ENCODE assay signal across 9 cellular contexts in the genomic region with DNA sequence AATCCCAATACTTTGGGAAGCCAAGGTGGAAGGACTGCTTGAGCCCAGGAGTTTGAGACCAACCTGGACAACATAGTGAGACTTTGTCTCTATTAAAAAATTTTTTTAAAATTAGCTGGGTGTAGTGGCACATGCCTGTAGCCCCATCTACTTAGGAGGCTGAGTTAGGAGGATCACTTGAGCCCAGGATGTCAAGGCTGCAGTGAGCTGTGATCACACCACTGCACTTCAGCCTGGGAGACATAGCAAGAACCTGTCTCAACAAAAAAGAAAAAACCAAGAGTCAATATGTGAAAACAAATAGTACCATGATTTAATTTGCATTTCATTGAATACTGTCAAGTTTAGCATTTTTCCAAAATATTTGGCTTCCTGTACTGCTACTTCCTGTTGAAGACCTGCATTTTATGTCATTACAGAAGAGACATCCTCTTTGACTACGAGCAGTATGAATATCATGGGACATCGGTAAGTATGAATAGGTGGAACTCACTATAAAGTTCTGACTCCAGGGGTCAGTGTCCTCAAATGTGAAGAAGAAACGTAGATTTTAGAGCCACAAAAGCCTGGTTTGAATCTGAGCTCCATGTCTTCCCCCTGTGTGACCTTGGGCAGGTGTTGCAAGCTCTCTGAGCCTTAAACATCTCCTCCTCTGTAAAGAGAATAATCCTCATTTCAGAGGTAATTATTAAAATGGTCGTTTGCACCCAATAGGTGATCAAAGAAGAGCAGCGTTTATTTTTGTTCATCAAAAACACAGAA. TPM values are rescaled to one million over a fixed set of nuclear protein-coding genes. Genes with fewer than 3 reads are reported as not detected.
DNase-seq lines count a peak whose midpoint lies in the region; ATAC-seq, FAIRE-seq and TF ChIP-seq lines count a peak whose summit lies in the region.
"Had no signal": no experiment of that assay in that cellular context is flagged by ENCODE, and none has a peak within 500 bp of the region (broad histone marks: within the 10 kb centered on the region; RNA-seq: fewer than 3 reads in every experiment).

No MANE protein-coding gene starts in this region.

- 91% methylated on average over 5 of the region's 5 CpGs for WGBS in HepG2 (ENCODE audit: low lambda C conversion rate)

- no peaks in the 10 kb centered on the region for H3K36me3 ChIP-seq in adipocyte (ENCODE audit: control insufficient read depth, insufficient read depth, low read length, severe bottlenecking)
- peaks cover 9 to 54% of the 10 kb centered on the region in 2 experiments; a peak in 4 of 5 replicates for H3K36me3 ChIP-seq in HepG2 (replicated peaks in 1 of 2; ENCODE audit: control insufficient read depth in 1 of 2, insufficient read depth in 2 of 2, low read length in 2 of 2)

- POLR2A ChIA-PET in HepG2 (lab: Yijun Ruan, JAX) = no interaction called here

- no peaks in the 10 kb centered on the region for H3K9me3 Mint-ChIP-seq in stimulated activated naive CD8-positive, alpha-beta T cell treated with anti-CD3 and anti-CD28 coated beads, Interleukin-15, amount 100 ng/mL, for 72 hours

- TF ChIP-seq POLR2A in HepG2 (IDR thresholded peaks at IDR 0.05; ENCODE audit: insufficient read depth in 1 of 2, low read depth in 2 of 2, low read length in 2 of 2) = no peak

- TF ChIP-seq CTCF in AG10803 (conservative IDR thresholded peaks at IDR 0.05; ENCODE audit: low read length) (peak; percentile 33), GM12873 (IDR thresholded peaks at IDR 0.05; ENCODE audit: insufficient read depth, low read depth, low read length, missing control alignments) (peak; percentile 14), HepG2 (CRISPR knock-in tag; IDR thresholded peaks at IDR 0.05) (0 out of 2 replicates have a peak, but pooled peaks have one; percentile 12)

- BruUV-seq in HepG2 (replicated peaks; lab: Mats Ljungman, UMichigan) = no TSS peak

- H3K27ac Mint-ChIP-seq in stimulated activated naive CD8-positive, alpha-beta T cell treated with anti-CD3 and anti-CD28 coated beads, Interleukin-15, amount 100 ng/mL, for 72 hours = peak overlapping the region in 1 of 2 donors; percentile 40

- CTCF ChIA-PET in HepG2 (lab: Yijun Ruan, JAX; ENCODE audit: low intra/inter-chr PET ratio, low total read pairs) = interaction anchor here (1.6 kb wide), 1 partner anchor 134 kb away, joined by 12 read pairs; no protein-coding TSS in a partner anchor

- no peak for TF ChIP-seq RAD21 in HepG2 (CRISPR knock-in tag; IDR thresholded peaks at IDR 0.05)

- H4K20me1 ChIP-seq in HepG2 (ENCODE audit: insufficient read depth, low read length) = no peaks in the 10 kb centered on the region

- H3K27me3 ChIP-seq in adipocyte (replicated peaks; ENCODE audit: control insufficient read depth, insufficient read depth, low read length) (no peaks in the 10 kb centered on the region), HepG2 (ENCODE audit: control insufficient read depth in 1 of 2, insufficient read depth in 2 of 2, low read length in 2 of 2) (no peaks in the 10 kb centered on the region)

- no peaks in the 10 kb centered on the region for H3K9me3 ChIP-seq in adipocyte (ENCODE audit: control insufficient read depth, low read length)
- no peaks in the 10 kb centered on the region for H3K9me3 ChIP-seq in HepG2 (ENCODE audit: low read length)

- no peak overlapping the region for H2AFZ ChIP-seq in HepG2 (ENCODE audit: low read length)

- H3K4me1 ChIP-seq in adipocyte (ENCODE audit: control insufficient read depth, insufficient read depth, low read length) (no peaks in the 10 kb centered on the region), HepG2 (ENCODE audit: insufficient read depth, low read length) (no peaks in the 10 kb centered on the region)

- in situ Hi-C loops in HepG2 (cut with HindIII; ENCODE audit: extremely low pct_ligation_motif_present, low pct_unique_long_range_greater_than_20kb) = no loop called here

- peak; percentile 39 for DNase-seq in AG10803 (ENCODE audit: low read depth)
- peak; percentile 25 for DNase-seq in adipocyte (ENCODE audit: low read depth)
- peak; percentile 32 for DNase-seq in HepG2 (ENCODE audit: low spot score)
- DNase-seq in stimulated activated naive CD8-positive, alpha-beta T cell treated with anti-CD3 and anti-CD28 coated beads, Interleukin-15, amount 100 ng/mL, for 72 hours = no peak
- DNase-seq in stimulated activated CD4-positive, alpha-beta T cell treated with anti-CD3 and anti-CD28 coated beads, Interleukin-4, amount 100 ng/mL, for 4 hours = no peak
- DNase-seq: dorsolateral prefrontal cortex had no signal

- no peak for FAIRE-seq in HepG2 (lab: Jason Lieb, UNC)

- no peaks in the 10 kb centered on the region for H3K27me3 Mint-ChIP-seq in stimulated activated naive CD8-positive, alpha-beta T cell treated with anti-CD3 and anti-CD28 coated beads, Interleukin-15, amount 100 ng/mL, for 72 hours

- H3K4me2 ChIP-seq in HepG2 (ENCODE audit: low read depth, low read length) = no peak overlapping the region

- no peak for ATAC-seq in HepG2
- no peak for ATAC-seq in HG03457 (IDR thresholded peaks at IDR 0.05; ENCODE audit: unreplicated experiment)
- no peak for ATAC-seq in stimulated activated naive CD8-positive, alpha-beta T cell treated with anti-CD3 and anti-CD28 coated beads, Interleukin-15, amount 100 ng/mL, for 72 hours
- ATAC-seq in GM21360 (IDR thresholded peaks at IDR 0.05; ENCODE audit: unreplicated experiment) = no peak

- peaks cover 15% of the 10 kb centered on the region for H3K4me1 Mint-ChIP-seq in stimulated activated naive CD8-positive, alpha-beta T cell treated with anti-CD3 and anti-CD28 coated beads, Interleukin-15, amount 100 ng/mL, for 72 hours

- intact Hi-C loops in HepG2 (cut with micrococcal nuclease; ENCODE audit: unreplicated experiment) = loop anchor here (1.0 kb wide), 1 partner anchor 135 kb away; no protein-coding TSS in a partner anchor

- H3K79me2 ChIP-seq in HepG2 (ENCODE audit: insufficient read depth, low read length) = no peaks in the 10 kb centered on the region

- H3K4me3 Mint-ChIP-seq in stimulated activated naive CD8-positive, alpha-beta T cell treated with anti-CD3 and anti-CD28 coated beads, Interleukin-15, amount 100 ng/mL, for 72 hours = no peak overlapping the region

- H3K27ac ChIP-seq in HepG2 (ENCODE audit: extremely low read length, insufficient read depth, low read length) = no peak overlapping the region
- H3K27ac ChIP-seq: dorsolateral prefrontal cortex had no signal

- TF ChIP-seq EP300 in HepG2 (IDR thresholded peaks at IDR 0.05; ENCODE audit: low read depth in 2 of 2, low read length in 2 of 2) (no peak), HepG2 (CRISPR knock-in tag; IDR thresholded peaks at IDR 0.05; ENCODE audit: borderline replicate concordance) (no peak)

- H3K4me3 ChIP-seq in AG10803 (ENCODE audit: low read length) = no peak overlapping the region
- H3K4me3 ChIP-seq in adipocyte (ENCODE audit: low read length) = no peak overlapping the region
- no peak overlapping the region for H3K4me3 ChIP-seq in HepG2 (replicated peaks in 1 of 3; ENCODE audit: insufficient read depth in 1 of 3, low read depth in 2 of 3, low read length in 3 of 3)
- H3K4me3 ChIP-seq: dorsolateral prefrontal cortex had no signal

- H3K9ac ChIP-seq in adipocyte (ENCODE audit: low read length) = no peak overlapping the region
- no peak overlapping the region for H3K9ac ChIP-seq in HepG2 (ENCODE audit: insufficient read depth, low read depth, low read length)

RNA-seq across cellular contexts. Expression of gene CDC45, which starts 16.0 kb away (rescaled TPM):
- total RNA-seq in HepG2 (2016; rRNA removed; fragmentation: Illumina TruSeq; extraction: Trizol) = 34.8 and 36.3 TPM in 2 replicates
- total RNA-seq in HepG2 (2016; cell fraction: cytosol; rRNA removed; fragmentation: Illumina TruSeq; extraction: Trizol; ENCODE audit: low read depth) = 5.0 and 6.1 TPM in 2 replicates
- 31.8 and 36.3 TPM in 2 replicates for total RNA-seq in HepG2 (2016; cell fraction: insoluble cytoplasmic fraction; rRNA removed; fragmentation: Illumina TruSeq; extraction: Trizol)
- total RNA-seq in HepG2 (2016; cell fraction: membrane; rRNA removed; fragmentation: Illumina TruSeq; extraction: Trizol) = 8.7 and 9.6 TPM in 2 replicates
- total RNA-seq in HepG2 (2016; cell fraction: nucleus; rRNA removed; fragmentation: Illumina TruSeq; extraction: Trizol) = 33.9 and 34.5 TPM in 2 replicates
- polyA plus RNA-seq in HepG2 (2011; rRNA removed) = 11.0 and 14.4 TPM in 2 replicates
- polyA plus RNA-seq in HepG2 (2011; cell fraction: cytosol; rRNA removed) = 9.7 and 11.5 TPM in 2 replicates
- 21.8 and 33.5 TPM in 2 replicates for polyA plus RNA-seq in HepG2 (2011; cell fraction: nucleus; rRNA removed)
- polyA plus RNA-seq in HepG2 (2012) = 4.7 and 9.8 TPM in 2 replicates
- 4.3 and 4.5 TPM in 2 replicates for polyA plus RNA-seq in HepG2 (2016; cell fraction: cytosol; fragmentation: Illumina TruSeq; extraction: Trizol; ENCODE audit: low read depth)
- 29.4 and 30.1 TPM in 2 replicates for polyA plus RNA-seq in HepG2 (2016; cell fraction: insoluble cytoplasmic fraction; fragmentation: Illumina TruSeq; extraction: Trizol; ENCODE audit: low read depth)
- 6.4 and 6.7 TPM in 2 replicates for polyA plus RNA-seq in HepG2 (2016; cell fraction: membrane; fragmentation: Illumina TruSeq; extraction: Trizol; ENCODE audit: low read depth)
- 69.2 and 76.1 TPM in 2 replicates for polyA plus RNA-seq in HepG2 (2016; cell fraction: nucleus; fragmentation: Illumina TruSeq; extraction: Trizol; ENCODE audit: insufficient read depth, low read depth)
- polyA minus RNA-seq in HepG2 (2011; rRNA and poly(A)+ RNA removed; ENCODE audit: low replicate concordance) = 15.8 and 70.6 TPM in 2 replicates
- 4.4 and 6.0 TPM in 2 replicates for polyA minus RNA-seq in HepG2 (2011; cell fraction: cytosol; rRNA and poly(A)+ RNA removed)
- 15.7 and 19.4 TPM in 2 replicates for polyA minus RNA-seq in HepG2 (2011; cell fraction: nucleus; rRNA and poly(A)+ RNA removed)

RNA-seq across cellular contexts. Expression of gene UFD1, which starts 16.8 kb away (rescaled TPM):
- 51.1 and 58.2 TPM in 2 replicates for total RNA-seq in HepG2 (2016; rRNA removed; fragmentation: Illumina TruSeq; extraction: Trizol)
- total RNA-seq in HepG2 (2016; cell fraction: cytosol; rRNA removed; fragmentation: Illumina TruSeq; extraction: Trizol; ENCODE audit: low read depth) = 23.2 and 32.3 TPM in 2 replicates
- 55.2 and 58.4 TPM in 2 replicates for total RNA-seq in HepG2 (2016; cell fraction: insoluble cytoplasmic fraction; rRNA removed; fragmentation: Illumina TruSeq; extraction: Trizol)
- 29.0 and 30.3 TPM in 2 replicates for total RNA-seq in HepG2 (2016; cell fraction: membrane; rRNA removed; fragmentation: Illumina TruSeq; extraction: Trizol)
- 29.6 and 37.6 TPM in 2 replicates for total RNA-seq in HepG2 (2016; cell fraction: nucleus; rRNA removed; fragmentation: Illumina TruSeq; extraction: Trizol)
- 45.0 and 47.9 TPM in 2 replicates for polyA plus RNA-seq in HepG2 (2011; rRNA removed)
- polyA plus RNA-seq in HepG2 (2011; cell fraction: cytosol; rRNA removed) = 41.5 and 49.4 TPM in 2 replicates
- 42.9 and 51.2 TPM in 2 replicates for polyA plus RNA-seq in HepG2 (2011; cell fraction: nucleus; rRNA removed)
- 29.1 and 43.9 TPM in 2 replicates for polyA plus RNA-seq in HepG2 (2012)
- 54.2 and 76.9 TPM in 2 replicates for polyA plus RNA-seq in HepG2 (2016; cell fraction: cytosol; fragmentation: Illumina TruSeq; extraction: Trizol; ENCODE audit: low read depth)
- 87.5 and 96.2 TPM in 2 replicates for polyA plus RNA-seq in HepG2 (2016; cell fraction: insoluble cytoplasmic fraction; fragmentation: Illumina TruSeq; extraction: Trizol; ENCODE audit: low read depth)
- polyA plus RNA-seq in HepG2 (2016; cell fraction: membrane; fragmentation: Illumina TruSeq; extraction: Trizol; ENCODE audit: low read depth) = 46.8 and 50.4 TPM in 2 replicates
- 73.9 and 75.5 TPM in 2 replicates for polyA plus RNA-seq in HepG2 (2016; cell fraction: nucleus; fragmentation: Illumina TruSeq; extraction: Trizol; ENCODE audit: insufficient read depth, low read depth)
- polyA minus RNA-seq in HepG2 (2011; rRNA and poly(A)+ RNA removed; ENCODE audit: low replicate concordance) = 41.3 and 201 TPM in 2 replicates
- 13.8 and 14.2 TPM in 2 replicates for polyA minus RNA-seq in HepG2 (2011; cell fraction: cytosol; rRNA and poly(A)+ RNA removed)
- polyA minus RNA-seq in HepG2 (2011; cell fraction: nucleus; rRNA and poly(A)+ RNA removed) = 32.1 and 32.2 TPM in 2 replicates

RNA-seq across cellular contexts. Expression of gene CLDN5, which starts 28.5 kb away (rescaled TPM):
- not detected in 2 replicates for total RNA-seq in HepG2 (2016; rRNA removed; fragmentation: Illumina TruSeq; extraction: Trizol)
- not detected in 2 replicates for total RNA-seq in HepG2 (2016; cell fraction: cytosol; rRNA removed; fragmentation: Illumina TruSeq; extraction: Trizol; ENCODE audit: low read depth)
- total RNA-seq in HepG2 (2016; cell fraction: insoluble cytoplasmic fraction; rRNA removed; fragmentation: Illumina TruSeq; extraction: Trizol) = not detected in 2 replicates
- not detected in 2 replicates for total RNA-seq in HepG2 (2016; cell fraction: membrane; rRNA removed; fragmentation: Illumina TruSeq; extraction: Trizol)
- not detected in 2 replicates for total RNA-seq in HepG2 (2016; cell fraction: nucleus; rRNA removed; fragmentation: Illumina TruSeq; extraction: Trizol)
- not detected in 2 replicates for polyA plus RNA-seq in HepG2 (2011; rRNA removed)
- 0.04 TPM in 1 of 2 replicates, not detected in the other for polyA plus RNA-seq in HepG2 (2011; cell fraction: cytosol; rRNA removed)
- polyA plus RNA-seq in HepG2 (2011; cell fraction: nucleus; rRNA removed) = not detected in 2 replicates
- not detected in 2 replicates for polyA plus RNA-seq in HepG2 (2012)
- polyA plus RNA-seq in HepG2 (2016; cell fraction: cytosol; fragmentation: Illumina TruSeq; extraction: Trizol; ENCODE audit: low read depth) = not detected in 2 replicates
- polyA plus RNA-seq in HepG2 (2016; cell fraction: insoluble cytoplasmic fraction; fragmentation: Illumina TruSeq; extraction: Trizol; ENCODE audit: low read depth) = not detected in 2 replicates
- not detected in 2 replicates for polyA plus RNA-seq in HepG2 (2016; cell fraction: membrane; fragmentation: Illumina TruSeq; extraction: Trizol; ENCODE audit: low read depth)
- not detected in 2 replicates for polyA plus RNA-seq in HepG2 (2016; cell fraction: nucleus; fragmentation: Illumina TruSeq; extraction: Trizol; ENCODE audit: insufficient read depth, low read depth)
- not detected in 2 replicates for polyA minus RNA-seq in HepG2 (2011; rRNA and poly(A)+ RNA removed; ENCODE audit: low replicate concordance)
- polyA minus RNA-seq in HepG2 (2011; cell fraction: cytosol; rRNA and poly(A)+ RNA removed) = not detected in 2 replicates
- not detected in 2 replicates for polyA minus RNA-seq in HepG2 (2011; cell fraction: nucleus; rRNA and poly(A)+ RNA removed)

RNA-seq across cellular contexts. Expression of gene C22orf39, which starts 48.2 kb away (rescaled TPM):
- total RNA-seq in HepG2 (2016; rRNA removed; fragmentation: Illumina TruSeq; extraction: Trizol) = 26.4 and 31.5 TPM in 2 replicates
- 19.2 and 24.5 TPM in 2 replicates for total RNA-seq in HepG2 (2016; cell fraction: cytosol; rRNA removed; fragmentation: Illumina TruSeq; extraction: Trizol; ENCODE audit: low read depth)
- total RNA-seq in HepG2 (2016; cell fraction: insoluble cytoplasmic fraction; rRNA removed; fragmentation: Illumina TruSeq; extraction: Trizol) = 27.8 and 30.9 TPM in 2 replicates
- total RNA-seq in HepG2 (2016; cell fraction: membrane; rRNA removed; fragmentation: Illumina TruSeq; extraction: Trizol) = 35.7 and 36.0 TPM in 2 replicates
- 13.4 and 13.8 TPM in 2 replicates for total RNA-seq in HepG2 (2016; cell fraction: nucleus; rRNA removed; fragmentation: Illumina TruSeq; extraction: Trizol)
- 23.4 and 27.8 TPM in 2 replicates for polyA plus RNA-seq in HepG2 (2011; rRNA removed)
- polyA plus RNA-seq in HepG2 (2011; cell fraction: cytosol; rRNA removed) = 27.6 and 28.2 TPM in 2 replicates
- 12.1 and 16.9 TPM in 2 replicates for polyA plus RNA-seq in HepG2 (2011; cell fraction: nucleus; rRNA removed)
- polyA plus RNA-seq in HepG2 (2012) = 23.3 and 26.0 TPM in 2 replicates
- polyA plus RNA-seq in HepG2 (2016; cell fraction: cytosol; fragmentation: Illumina TruSeq; extraction: Trizol; ENCODE audit: low read depth) = 21.4 and 27.7 TPM in 2 replicates
- 35.6 and 37.2 TPM in 2 replicates for polyA plus RNA-seq in HepG2 (2016; cell fraction: insoluble cytoplasmic fraction; fragmentation: Illumina TruSeq; extraction: Trizol; ENCODE audit: low read depth)
- polyA plus RNA-seq in HepG2 (2016; cell fraction: membrane; fragmentation: Illumina TruSeq; extraction: Trizol; ENCODE audit: low read depth) = 32.9 and 37.0 TPM in 2 replicates
- 23.0 and 28.6 TPM in 2 replicates for polyA plus RNA-seq in HepG2 (2016; cell fraction: nucleus; fragmentation: Illumina TruSeq; extraction: Trizol; ENCODE audit: insufficient read depth, low read depth)
- polyA minus RNA-seq in HepG2 (2011; rRNA and poly(A)+ RNA removed; ENCODE audit: low replicate concordance) = 31.0 and 68.1 TPM in 2 replicates
- 13.9 and 22.2 TPM in 2 replicates for polyA minus RNA-seq in HepG2 (2011; cell fraction: cytosol; rRNA and poly(A)+ RNA removed)
- polyA minus RNA-seq in HepG2 (2011; cell fraction: nucleus; rRNA and poly(A)+ RNA removed) = 15.3 and 16.1 TPM in 2 replicates

Comparison
In these comparisons a context has a peak if more than half of its experiments do, and no peak if none do; other contexts are left out.
1. DNase-seq: peak in AG10803 (single experiment), adipocyte (single experiment) and HepG2 (single experiment); none in stimulated activated naive CD8-positive, alpha-beta T cell treated with anti-CD3 and anti-CD28 coated beads, Interleukin-15, amount 100 ng/mL, for 72 hours (0 of 2) and stimulated activated CD4-positive, alpha-beta T cell treated with anti-CD3 and anti-CD28 coated beads, Interleukin-4, amount 100 ng/mL, for 4 hours (0 of 2).
2. Peak in every context shown above with its lines, with median percentiles within 50 percentile points of each other: CTCF ChIP-seq.